Comparison of ENCODE assay signal across 8 cellular contexts in genomic region chr6:118892248-118893094, GRCh38. TPM values are rescaled to one million over a fixed set of nuclear protein-coding genes. Genes with fewer than 3 reads are reported as not detected.
DNase-seq lines count a peak whose midpoint lies in the region; ATAC-seq and TF ChIP-seq lines count a peak whose summit lies in the region.

No MANE protein-coding gene starts in this region.

- no peaks in the 10 kb centered on the region for H3K36me3 ChIP-seq in smooth muscle cell (ENCODE audit: low read depth)

- H3K4me1 Mint-ChIP-seq in activated CD4-positive, alpha-beta T cell treated with anti-CD3 and anti-CD28 coated beads for 36 hours, result peaks cover 49% of the 10 kb centered on the region
- peaks cover 46% of the 10 kb centered on the region for H3K4me1 Mint-ChIP-seq in activated CD4-positive, alpha-beta memory T cell treated with anti-CD3 and anti-CD28 coated beads, Interleukin-2, amount 10 ng/mL, durations not matched to agents 7 days and 5 days

- H3K27me3 ChIP-seq in smooth muscle cell (ENCODE audit: low read depth), result no peaks in the 10 kb centered on the region

- H3K9me3 Mint-ChIP-seq in activated CD4-positive, alpha-beta T cell treated with anti-CD3 and anti-CD28 coated beads for 36 hours (ENCODE audit: low read depth), result peaks cover 2% of the 10 kb centered on the region
- no peaks in the 10 kb centered on the region for H3K9me3 Mint-ChIP-seq in activated CD4-positive, alpha-beta memory T cell treated with anti-CD3 and anti-CD28 coated beads, Interleukin-2, amount 10 ng/mL, durations not matched to agents 7 days and 5 days

- TF ChIP-seq CTCF in smooth muscle cell (IDR thresholded peaks at IDR 0.05; ENCODE audit: borderline replicate concordance, insufficient read depth, poor library complexity, severe bottlenecking), result no peak

- H3K27ac Mint-ChIP-seq in activated CD4-positive, alpha-beta T cell treated with anti-CD3 and anti-CD28 coated beads for 36 hours, result peak overlapping the region; percentile 98
- peak overlapping the region; percentile 95 for H3K27ac Mint-ChIP-seq in activated CD4-positive, alpha-beta memory T cell treated with anti-CD3 and anti-CD28 coated beads, Interleukin-2, amount 10 ng/mL, durations not matched to agents 7 days and 5 days

- H3K9ac ChIP-seq in smooth muscle cell (ENCODE audit: low read depth), result peak overlapping the region; percentile 87

- no peak for DNase-seq in activated CD4-positive, alpha-beta T cell treated with anti-CD3 and anti-CD28 coated beads for 36 hours
- no peak for DNase-seq in activated CD4-positive, alpha-beta T cell treated with anti-CD3 and anti-CD28 coated beads for 1 hour
- no peak for DNase-seq in activated CD4-positive, alpha-beta memory T cell treated with anti-CD3 and anti-CD28 coated beads, Interleukin-2, amount 10 ng/mL, durations not matched to agents 7 days and 5 days
- DNase-seq in smooth muscle cell (lab: John Stamatoyannopoulos, UW; ENCODE audit: unreplicated experiment) (no peak), Ammon's horn (ENCODE audit: low spot score) (no peak), NCI-H2029 (lab: John Stamatoyannopoulos, UW) (no peak)

- peak overlapping the region; percentile 94 for H2AFZ ChIP-seq in smooth muscle cell (ENCODE audit: low read depth)

- no peaks in the 10 kb centered on the region for H3K9me3 ChIP-seq in smooth muscle cell (replicated peaks; ENCODE audit: low read depth)

- peak overlapping the region; percentile 97 for H3K4me2 ChIP-seq in smooth muscle cell

- peaks cover 59% of the 10 kb centered on the region for H3K79me2 ChIP-seq in smooth muscle cell (ENCODE audit: low read depth)

- WGBS in smooth muscle cell (ENCODE audit: low lambda C conversion rate), result 47% methylated on average over 6 of the region's 6 CpGs

- peaks cover 24% of the 10 kb centered on the region for H3K4me1 ChIP-seq in smooth muscle cell (ENCODE audit: low read depth)

- CTCF ChIA-PET in activated CD4-positive, alpha-beta T cell treated with anti-CD3 and anti-CD28 coated beads for 36 hours (lab: Charles Lee), result interaction anchor here (0.7 to 2.7 kb wide), 7 partner anchors 9 to 215 kb away, joined by 3 to 10 read pairs (median 4); no protein-coding TSS in a partner anchor
- CTCF ChIA-PET in activated CD4-positive, alpha-beta memory T cell treated with anti-CD3 and anti-CD28 coated beads, Interleukin-2, amount 10 ng/mL, durations not matched to agents 7 days and 5 days (lab: Charles Lee), result interaction anchor here (1.0 to 5.7 kb wide), 7 partner anchors 11 to 185 kb away, joined by 3 to 35 read pairs (median 5); no protein-coding TSS in a partner anchor

- H3K27me3 Mint-ChIP-seq in activated CD4-positive, alpha-beta T cell treated with anti-CD3 and anti-CD28 coated beads for 36 hours, result no peaks in the 10 kb centered on the region
- H3K27me3 Mint-ChIP-seq in activated CD4-positive, alpha-beta memory T cell treated with anti-CD3 and anti-CD28 coated beads, Interleukin-2, amount 10 ng/mL, durations not matched to agents 7 days and 5 days, result no peaks in the 10 kb centered on the region

- H4K20me1 ChIP-seq in smooth muscle cell (ENCODE audit: low read depth), result peaks cover 3% of the 10 kb centered on the region

- peak overlapping the region; percentile 94 for H3K27ac ChIP-seq in smooth muscle cell (ENCODE audit: low read depth)

- intact Hi-C loops in activated CD4-positive, alpha-beta T cell treated with anti-CD3 and anti-CD28 coated beads for 36 hours (cut with DNase I, micrococcal nuclease), result loop anchor here (1.0 to 10.0 kb wide), 12 partner anchors 22 to 1290 kb away; partner anchors contain the start of genes CEP85L (in 1 of the 2), GOPC (in 1 of the 2), MAN1A1 (in 1 of the 2) and NUS1 (in 1 of the 2)

- POLR2A ChIA-PET in activated CD4-positive, alpha-beta T cell treated with anti-CD3 and anti-CD28 coated beads for 36 hours (lab: Charles Lee), result interaction anchor here (1.0 kb wide), 1 partner anchor 36 kb away, joined by 4 read pairs; no protein-coding TSS in a partner anchor
- POLR2A ChIA-PET in activated CD4-positive, alpha-beta memory T cell treated with anti-CD3 and anti-CD28 coated beads, Interleukin-2, amount 10 ng/mL, durations not matched to agents 7 days and 5 days (lab: Charles Lee), result interaction anchor here (1.0 to 9.7 kb wide), 22 partner anchors 9 to 1344 kb away, joined by 3 to 146 read pairs (median 11); partner anchors contain the start of genes CEP85L, FAM184A and MCM9

- peaks cover 11% of the 10 kb centered on the region for H3F3A ChIP-seq in smooth muscle cell (ENCODE audit: low read depth)

- peak overlapping the region; percentile 84 for H3K4me3 Mint-ChIP-seq in activated CD4-positive, alpha-beta T cell treated with anti-CD3 and anti-CD28 coated beads for 36 hours
- peak overlapping the region; percentile 79 for H3K4me3 Mint-ChIP-seq in activated CD4-positive, alpha-beta memory T cell treated with anti-CD3 and anti-CD28 coated beads, Interleukin-2, amount 10 ng/mL, durations not matched to agents 7 days and 5 days

- ATAC-seq in activated CD4-positive, alpha-beta T cell treated with anti-CD3 and anti-CD28 coated beads for 36 hours, result no peak
- ATAC-seq in GM19467 (IDR thresholded peaks at IDR 0.05; ENCODE audit: unreplicated experiment), result no peak

- H3K4me3 ChIP-seq in iPS-11a (ENCODE audit: low read depth, low read length) (peak overlapping the region; percentile 72), smooth muscle cell (peak overlapping the region; percentile 89)

- H3K36me3 Mint-ChIP-seq in activated CD4-positive, alpha-beta T cell treated with anti-CD3 and anti-CD28 coated beads for 36 hours (ENCODE audit: low read depth), result peaks cover 10% of the 10 kb centered on the region
- H3K36me3 Mint-ChIP-seq in activated CD4-positive, alpha-beta memory T cell treated with anti-CD3 and anti-CD28 coated beads, Interleukin-2, amount 10 ng/mL, durations not matched to agents 7 days and 5 days (ENCODE audit: low read depth), result peaks cover 11% of the 10 kb centered on the region

RNA-seq across cellular contexts. Expression of gene ASF1A, which starts 1.5 kb away (rescaled TPM):
- total RNA-seq in activated CD4-positive, alpha-beta T cell treated with anti-CD3 and anti-CD28 coated beads for 36 hours, result 10 to 100 TPM; 21.2 to 28.6 TPM
- total RNA-seq in activated CD4-positive, alpha-beta memory T cell treated with anti-CD3 and anti-CD28 coated beads, Interleukin-2, amount 10 ng/mL, durations not matched to agents 7 days and 5 days, result 10 to 100 TPM; 55.7 to 59.8 TPM
- 33.4 and 35.2 TPM in 2 replicates for total RNA-seq in smooth muscle cell
- 34.6 and 38.8 TPM in 2 replicates for polyA plus RNA-seq in smooth muscle cell

RNA-seq across cellular contexts. Expression of gene MCM9, which starts 42.5 kb away (rescaled TPM):
- total RNA-seq in activated CD4-positive, alpha-beta T cell treated with anti-CD3 and anti-CD28 coated beads for 36 hours, result 10 to 100 TPM; 17.0 to 17.2 TPM
- 10 to 100 TPM; 14.8 to 15.7 TPM for total RNA-seq in activated CD4-positive, alpha-beta memory T cell treated with anti-CD3 and anti-CD28 coated beads, Interleukin-2, amount 10 ng/mL, durations not matched to agents 7 days and 5 days
- 3.9 and 7.8 TPM in 2 replicates for total RNA-seq in smooth muscle cell
- 3.8 and 8.1 TPM in 2 replicates for polyA plus RNA-seq in smooth muscle cell
